1 cellular context compared by ENCODE assay signal in genomic region chr5:96868603-96869371, GRCh38.
TF ChIP-seq lines count a peak whose summit lies in the region.

No MANE protein-coding gene starts in this region.

TF ChIP-seq in HepG2, 621 proteins besides CTCF, POLR2A, EP300 and RAD21 (continued from another document and continues in another):
- no peak for TF ChIP-seq SNAPC4 (CRISPR knock-in tag; IDR thresholded peaks at IDR 0.05)
- TF ChIP-seq ZNF367 (CRISPR knock-in tag; IDR thresholded peaks at IDR 0.05; ENCODE audit: borderline replicate concordance): no peak
- TF ChIP-seq SKIL (CRISPR knock-in tag; IDR thresholded peaks at IDR 0.05; ENCODE audit: borderline replicate concordance): no peak
- TF ChIP-seq ATF2 (CRISPR knock-in tag; IDR thresholded peaks at IDR 0.05): no peak
- no peak for TF ChIP-seq HNF1A (IDR thresholded peaks at IDR 0.05; ENCODE audit: low read depth)
- no peak for TF ChIP-seq HNF1A (CRISPR knock-in tag; IDR thresholded peaks at IDR 0.05; ENCODE audit: borderline replicate concordance)
- TF ChIP-seq AKNA (CRISPR knock-in tag; IDR thresholded peaks at IDR 0.05; ENCODE audit: borderline replicate concordance): no peak
- TF ChIP-seq FOXA3 (CRISPR knock-in tag; IDR thresholded peaks at IDR 0.05): peak; percentile 55; the same call in 1 of the 2 replicates
- no peak for TF ChIP-seq NR2C2 (CRISPR knock-in tag; IDR thresholded peaks at IDR 0.05; ENCODE audit: borderline replicate concordance)
- TF ChIP-seq ERF (CRISPR knock-in tag; IDR thresholded peaks at IDR 0.05): 0 out of 2 replicates have a peak, but pooled peaks have one; percentile 31
- no peak for TF ChIP-seq TOPORS (CRISPR knock-in tag; IDR thresholded peaks at IDR 0.05)
- TF ChIP-seq HOXA5 (CRISPR knock-in tag; IDR thresholded peaks at IDR 0.05): no peak
- no peak for TF ChIP-seq KAT2B (IDR thresholded peaks at IDR 0.05; ENCODE audit: borderline replicate concordance, low read depth, low read length)
- TF ChIP-seq SMC3 (IDR thresholded peaks at IDR 0.05; ENCODE audit: low read length): peak; percentile 93
- no peak for TF ChIP-seq PLRG1 (conservative IDR thresholded peaks at IDR 0.05)
- no peak for TF ChIP-seq NAIF1 (CRISPR knock-in tag; IDR thresholded peaks at IDR 0.05; ENCODE audit: borderline replicate concordance)
- no peak for TF ChIP-seq ZNF746 (CRISPR knock-in tag; IDR thresholded peaks at IDR 0.05)
- no peak for TF ChIP-seq CERS6 (CRISPR knock-in tag; IDR thresholded peaks at IDR 0.05)
- 0 out of 2 replicates have a peak, but pooled peaks have one; percentile 15 for TF ChIP-seq NFYC (CRISPR knock-in tag; IDR thresholded peaks at IDR 0.05)
- TF ChIP-seq RNF2 (conservative IDR thresholded peaks at IDR 0.05; ENCODE audit: low read depth): no peak
- TF ChIP-seq NBN (conservative IDR thresholded peaks at IDR 0.05): no peak
- TF ChIP-seq SP2 (CRISPR knock-in tag; IDR thresholded peaks at IDR 0.05): no peak
- TF ChIP-seq CBX5 (CRISPR knock-in tag; IDR thresholded peaks at IDR 0.05; ENCODE audit: borderline replicate concordance): no peak
- TF ChIP-seq MIXL1 (CRISPR knock-in tag; IDR thresholded peaks at IDR 0.05): 0 out of 2 replicates have a peak, but pooled peaks have one; percentile 17
- no peak for TF ChIP-seq SMARCC2 (IDR thresholded peaks at IDR 0.05)
- no peak for TF ChIP-seq ZNF816 (CRISPR knock-in tag; IDR thresholded peaks at IDR 0.05; ENCODE audit: borderline replicate concordance)
- TF ChIP-seq TGIF2 (CRISPR knock-in tag; IDR thresholded peaks at IDR 0.05): no peak
- no peak for TF ChIP-seq DPF2 (CRISPR knock-in tag; IDR thresholded peaks at IDR 0.05; ENCODE audit: borderline replicate concordance, low read depth)
- TF ChIP-seq HOXA7 (CRISPR knock-in tag; IDR thresholded peaks at IDR 0.05): no peak
- 0 out of 2 replicates have a peak, but pooled peaks have one; percentile 39 for TF ChIP-seq ZNF614 (CRISPR knock-in tag; IDR thresholded peaks at IDR 0.05; ENCODE audit: borderline replicate concordance)
- no peak for TF ChIP-seq ZNF770 (CRISPR knock-in tag; IDR thresholded peaks at IDR 0.05)
- no peak for TF ChIP-seq ZNF768 (CRISPR knock-in tag; IDR thresholded peaks at IDR 0.05)
- 0 out of 2 replicates have a peak, but pooled peaks have one; percentile 32 for TF ChIP-seq GATAD2A (CRISPR knock-in tag; IDR thresholded peaks at IDR 0.05)
- no peak for TF ChIP-seq NFE2 (CRISPR knock-in tag; IDR thresholded peaks at IDR 0.05)
- TF ChIP-seq YEATS2 (CRISPR knock-in tag; IDR thresholded peaks at IDR 0.05; ENCODE audit: borderline replicate concordance): 0 out of 2 replicates have a peak, but pooled peaks have one; percentile 37
- TF ChIP-seq RBM39 (IDR thresholded peaks at IDR 0.05; ENCODE audit: low read depth, low read length, poor library complexity, severe bottlenecking): no peak
- TF ChIP-seq SMAD3 (CRISPR knock-in tag; IDR thresholded peaks at IDR 0.05): 0 out of 2 replicates have a peak, but pooled peaks have one; percentile 44
- TF ChIP-seq TFDP1 (CRISPR knock-in tag; IDR thresholded peaks at IDR 0.05; ENCODE audit: borderline replicate concordance): 0 out of 2 replicates have a peak, but pooled peaks have one; percentile 23
- TF ChIP-seq STAT5B (CRISPR knock-in tag; IDR thresholded peaks at IDR 0.05): no peak
- 0 out of 2 replicates have a peak, but pooled peaks have one; percentile 36 for TF ChIP-seq KAT8 (CRISPR knock-in tag; IDR thresholded peaks at IDR 0.05)
